8 cellular contexts compared by ENCODE assay signal in genomic region chr12:111444314-111444705, GRCh38. TPM values are rescaled to one million over a fixed set of nuclear protein-coding genes. Genes with fewer than 3 reads are reported as not detected.
A peak's percentile ranks its signal among the peaks of the same experiment; 100 is the strongest.
DNase-seq lines count a peak whose midpoint lies in the region; ATAC-seq and TF ChIP-seq lines count a peak whose summit lies in the region.

No MANE protein-coding gene starts in this region.

- peak; percentile 53 for ATAC-seq in GM18502 (IDR thresholded peaks at IDR 0.05; ENCODE audit: poor library complexity, unreplicated experiment)
- peak; percentile 35 for ATAC-seq in GM21786 (IDR thresholded peaks at IDR 0.05; ENCODE audit: unreplicated experiment)

- no peaks in the 10 kb centered on the region for H3K27me3 ChIP-seq in esophagus squamous epithelium
- H3K27me3 ChIP-seq in tibial nerve, result no peaks in the 10 kb centered on the region

- DNase-seq in MV-4-11 (lab: John Stamatoyannopoulos, UW) (peak; percentile 50), esophagus squamous epithelium (lab: John Stamatoyannopoulos, UW) (no peak), tibial nerve (ENCODE audit: low spot score in 2 of 2) (no peak), COLO829 (ENCODE audit: low spot score) (no peak), DMS114 treated with DMSO at 0.1 percent for 48 hours (lab: John Stamatoyannopoulos, UW; ENCODE audit: unreplicated experiment) (no peak), CD1c-positive myeloid dendritic cell (ENCODE audit: extremely low spot score) (no peak)

- H3K9me3 ChIP-seq in esophagus squamous epithelium (no peaks in the 10 kb centered on the region), tibial nerve (no peaks in the 10 kb centered on the region)

- intact Hi-C loops in esophagus squamous epithelium (cut with DNase I), result no loop called here

- TF ChIP-seq CTCF in esophagus squamous epithelium (IDR thresholded peaks at IDR 0.05) (no peak), tibial nerve (IDR thresholded peaks at IDR 0.05) (no peak)

- H3K27ac ChIP-seq in esophagus squamous epithelium (peak overlapping the region in 3 of 4 donors; percentile 67 to 74 (median 70)), tibial nerve (peak overlapping the region in 3 of 4 donors; percentile 61 to 69 (median 62))

- WGBS in esophagus squamous epithelium, 2 donors, result 62 to 79% methylated on average over 3 of the region's 3 CpGs
- 82 to 84% methylated on average over 3 of the region's 3 CpGs for WGBS in tibial nerve, 2 donors

- H3K36me3 ChIP-seq in esophagus squamous epithelium (peaks cover 3 to 74% (median 4%) of the 10 kb centered on the region in 3 donors), tibial nerve (peaks cover 0 to 67% (median 0%) of the 10 kb centered on the region in 3 donors)

- H3K4me1 ChIP-seq in esophagus squamous epithelium (peaks cover 15 to 95% (median 58%) of the 10 kb centered on the region in 3 donors), tibial nerve (peaks cover 0 to 89% (median 27%) of the 10 kb centered on the region in 4 donors)

- TF ChIP-seq POLR2A in esophagus squamous epithelium (IDR thresholded peaks at IDR 0.05), result no peak
- TF ChIP-seq POLR2A in tibial nerve (IDR thresholded peaks at IDR 0.05), result no peak

- no peak overlapping the region for H3K4me3 ChIP-seq in esophagus squamous epithelium
- no peak overlapping the region for H3K4me3 ChIP-seq in tibial nerve

- no peak for TF ChIP-seq EP300 in tibial nerve (IDR thresholded peaks at IDR 0.05)

RNA-seq across cellular contexts. Expression of gene SH2B3, which starts 38.6 kb away (rescaled TPM):
- total RNA-seq in esophagus squamous epithelium (10 to 100 TPM in 1 of 4 donors, 1 to 10 TPM in 3; 3.3 to 16.2 (median 5.6) TPM), tibial nerve (10 to 100 TPM; 21.4 to 79.8 (median 36.3) TPM)
